Comparison of ENCODE assay signal across 1 cellular context in the genomic region with DNA sequence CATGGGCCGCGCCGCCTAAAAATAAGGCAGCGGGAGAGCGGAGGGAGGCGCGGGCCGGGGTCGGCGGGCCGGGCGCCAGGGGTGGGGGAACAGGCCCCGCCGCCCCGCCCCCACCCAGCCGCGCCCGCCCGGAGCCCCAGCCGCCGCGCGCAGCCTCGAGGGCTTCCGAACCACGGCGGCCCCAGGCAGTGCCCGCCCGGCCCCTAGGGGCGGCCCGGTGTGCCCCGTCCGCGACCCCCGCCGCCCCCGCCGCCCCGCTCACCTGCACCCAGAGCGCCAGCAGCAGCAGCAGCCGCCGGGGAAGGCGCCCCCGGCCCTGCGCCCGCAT.
A peak's percentile ranks its signal among the peaks of the same experiment; 100 is the strongest.
TF ChIP-seq lines count a peak whose summit lies in the region.

No MANE protein-coding gene starts in this region.

TF ChIP-seq in H1, 55 proteins besides CTCF, POLR2A, EP300 and RAD21:
- TF ChIP-seq CHD1 (IDR thresholded peaks at IDR 0.05; ENCODE audit: low read depth, low read length), result no peak
- TF ChIP-seq CREB1 (IDR thresholded peaks at IDR 0.05), result no peak
- TF ChIP-seq KDM4A (IDR thresholded peaks at IDR 0.05; ENCODE audit: low read depth, low read length, severe bottlenecking), result peak; percentile 31
- TF ChIP-seq TBP (IDR thresholded peaks at IDR 0.05; ENCODE audit: low read depth, low read length), result no peak
- TF ChIP-seq TAF7 (optimal IDR thresholded peaks at IDR 0.05; ENCODE audit: borderline replicate concordance, low read depth, low read length), result no peak
- TF ChIP-seq, protein P1, sequence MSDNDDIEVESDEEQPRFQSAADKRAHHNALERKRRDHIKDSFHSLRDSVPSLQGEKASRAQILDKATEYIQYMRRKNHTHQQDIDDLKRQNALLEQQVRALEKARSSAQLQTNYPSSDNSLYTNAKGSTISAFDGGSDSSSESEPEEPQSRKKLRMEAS (IDR thresholded peaks at IDR 0.05), result no peak
- no peak for TF ChIP-seq POU5F1 (IDR thresholded peaks at IDR 0.05; ENCODE audit: low read depth, low read length)
- TF ChIP-seq JUND (IDR thresholded peaks at IDR 0.05; ENCODE audit: low read length), result no peak
